ENCODE assay signal across 8 cellular contexts in the genomic region with DNA sequence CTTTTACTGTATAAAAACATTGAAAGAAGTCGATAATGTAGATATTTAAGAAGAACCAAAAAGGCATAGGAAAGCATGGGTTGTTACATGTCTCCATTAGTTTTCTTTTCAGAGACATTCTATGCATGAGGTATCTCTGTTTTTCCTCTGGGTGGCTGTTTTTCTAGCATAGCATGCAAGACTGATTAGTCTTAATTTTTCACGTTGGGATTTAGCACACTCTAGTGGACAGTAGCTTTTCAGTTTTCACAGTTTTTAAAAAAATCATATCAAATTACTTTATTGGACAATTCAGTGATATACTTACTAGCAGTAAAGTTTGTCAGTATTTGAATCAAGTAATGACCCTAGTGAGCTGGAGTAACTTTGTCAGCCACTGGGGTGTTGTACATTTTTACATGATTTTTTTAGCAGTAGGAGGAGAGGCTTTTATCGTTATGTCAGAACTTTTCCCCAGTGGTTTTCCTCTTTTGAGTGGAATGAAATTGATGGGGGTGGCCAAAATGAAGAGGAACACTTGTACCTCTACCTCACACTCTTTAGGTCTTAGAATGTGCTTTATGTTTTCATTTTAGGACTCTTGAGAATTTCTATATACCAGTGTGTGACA. TPM values are rescaled to one million over a fixed set of nuclear protein-coding genes. Genes with fewer than 3 reads are reported as not detected.
A peak's percentile ranks its signal among the peaks of the same experiment; 100 is the strongest.
DNase-seq lines count a peak whose midpoint lies in the region; ATAC-seq and TF ChIP-seq lines count a peak whose summit lies in the region.

No MANE protein-coding gene starts in this region.

- no peak overlapping the region for H3K4me3 ChIP-seq in Jurkat, Clone E6-1 (ENCODE audit: low read length)

- peak; percentile 56 for ATAC-seq in esophagus mucosa
- peak; percentile 71 for ATAC-seq in omental fat pad (ENCODE audit: low FRiP score)
- ATAC-seq in HG03139 (IDR thresholded peaks at IDR 0.05; ENCODE audit: unreplicated experiment): no peak
- no peak for ATAC-seq in GM18873 (IDR thresholded peaks at IDR 0.05; ENCODE audit: low FRiP score, unreplicated experiment)

- DNase-seq in DMS153 treated with DMSO at 0.1 percent for 48 hours (lab: John Stamatoyannopoulos, UW; ENCODE audit: unreplicated experiment): peak; percentile 18
- DNase-seq in Jurkat, Clone E6-1 (ENCODE audit: low read depth, low spot score): peak; percentile 64
- DNase-seq in RKO (ENCODE audit: low spot score): peak; percentile 88
- DNase-seq in omental fat pad (ENCODE audit: low spot score): no peak
- no peak for DNase-seq in stimulated activated CD4-positive, alpha-beta T cell treated with anti-CD3 and anti-CD28 coated beads, Interleukin-2, amount 100 ng/mL, for 24 hours

- no peak for TF ChIP-seq CTCF in omental fat pad (IDR thresholded peaks at IDR 0.05)

RNA-seq across cellular contexts. Expression of a gene that starts 57.2 kb away (rescaled TPM):
- 28.6 TPM for polyA plus RNA-seq in Jurkat, Clone E6-1 (2012; ENCODE audit: insufficient read depth, insufficient read length)
- total RNA-seq in esophagus mucosa (11.6 TPM), omental fat pad (10 to 100 TPM; 18.4 to 33.7 (median 31.1) TPM)

Comparison
In these comparisons a context has a peak if more than half of its experiments do, and no peak if none do; other contexts are left out.
1. DNase-seq: peak in DMS153 treated with DMSO at 0.1 percent for 48 hours (single experiment), Jurkat, Clone E6-1 (single experiment) and RKO (single experiment); none in omental fat pad (single experiment) and stimulated activated CD4-positive, alpha-beta T cell treated with anti-CD3 and anti-CD28 coated beads, Interleukin-2, amount 100 ng/mL, for 24 hours (0 of 2).
2. ATAC-seq: peak in esophagus mucosa (single experiment) and omental fat pad (single experiment); none in HG03139 (single experiment) and GM18873 (single experiment).